8 cellular contexts compared by ENCODE assay signal in the genomic region with DNA sequence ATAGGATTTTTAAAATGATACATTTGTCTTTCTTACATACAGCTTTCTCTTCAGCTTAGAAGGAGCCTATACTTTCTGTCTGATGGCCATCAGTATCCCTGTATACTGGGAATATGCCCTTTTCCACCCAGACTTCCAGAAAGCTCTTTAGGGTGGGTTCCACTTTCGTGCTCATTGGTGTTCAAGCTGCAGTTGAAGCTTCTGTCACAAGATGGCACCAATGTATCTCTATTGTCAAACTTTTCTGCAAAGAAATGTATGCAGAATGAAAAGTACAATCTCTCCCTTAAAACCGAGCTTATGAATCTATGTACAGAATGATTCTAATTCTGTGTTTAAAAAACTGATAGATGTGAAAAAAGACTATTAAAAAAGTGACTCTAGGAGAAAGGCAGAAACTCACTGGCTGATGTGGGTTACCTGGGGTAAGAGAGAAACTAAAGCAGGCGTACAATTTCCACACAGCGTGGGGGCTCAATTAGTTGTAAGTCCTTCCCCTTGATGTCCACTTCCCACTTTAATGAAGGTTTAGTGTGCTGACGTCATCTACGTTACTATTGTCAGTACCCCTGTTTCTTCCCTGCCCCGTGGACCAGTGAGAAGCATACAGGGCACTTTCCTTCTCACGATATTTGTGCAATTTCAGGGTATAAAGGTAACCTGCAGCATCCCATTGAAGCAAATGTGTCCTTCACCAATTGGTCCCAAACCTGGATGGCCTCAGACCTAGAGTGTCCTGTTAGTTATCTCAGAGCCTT. TPM values are rescaled to one million over a fixed set of nuclear protein-coding genes. Genes with fewer than 3 reads are reported as not detected.
A peak's percentile ranks its signal among the peaks of the same experiment; 100 is the strongest.
DNase-seq lines count a peak whose midpoint lies in the region; ATAC-seq and TF ChIP-seq lines count a peak whose summit lies in the region.

No MANE protein-coding gene starts in this region.

- no peaks in the 10 kb centered on the region for H3K36me3 ChIP-seq in stomach

- H3K27ac ChIP-seq in stomach, result no peak overlapping the region

- no peaks in the 10 kb centered on the region for H3K4me1 ChIP-seq in stomach

- H3K4me3 ChIP-seq in fibroblast of villous mesenchyme (ENCODE audit: low read depth, low read length) (no peak overlapping the region), stomach (no peak overlapping the region)

- peak; percentile 69 for ATAC-seq in GM19351 (IDR thresholded peaks at IDR 0.05; ENCODE audit: unreplicated experiment)

- no peak for TF ChIP-seq EP300 in stomach (IDR thresholded peaks at IDR 0.05)

- peaks cover 0 to 7% (median 2%) of the 10 kb centered on the region in 4 donors for H3K9me3 ChIP-seq in stomach

- no peak for TF ChIP-seq POLR2A in stomach (IDR thresholded peaks at IDR 0.05)

- DNase-seq in CD1c-positive myeloid dendritic cell (ENCODE audit: extremely low spot score) (peak; percentile 4), SK-N-DZ (ENCODE audit: low spot score) (peak; percentile 2), fibroblast of villous mesenchyme (ENCODE audit: low read depth) (peak; percentile 4), superior temporal gyrus (ENCODE audit: extremely low spot score) (peak; percentile 67), epidermal melanocyte (ENCODE audit: insufficient read length, low spot score) (no peak), stomach (no peak)
- no peak for DNase-seq in effector CD8-positive, alpha-beta T cell (lab: John Stamatoyannopoulos, UW)

- no peaks in the 10 kb centered on the region for H3K27me3 ChIP-seq in stomach

- 42 to 59% (median 46%) methylated on average over 7 to 8 of the region's 8 CpGs for WGBS in stomach, 5 donors

- intact Hi-C loops in stomach (cut with DNase I; ENCODE audit: low total_unique reads), result no loop called here

- TF ChIP-seq CTCF in fibroblast of villous mesenchyme (IDR thresholded peaks at IDR 0.05; ENCODE audit: insufficient read depth, low read depth, low read length) (peak; percentile 42), stomach (IDR thresholded peaks at IDR 0.05) (peak in 3 of 7 experiments; percentile 15 to 37 (median 32))

RNA-seq across cellular contexts. Expression of gene TCEAL2, which starts 57.3 kb away (rescaled TPM):
- 0.38 TPM in 1 of 2 replicates, not detected in the other for polyA plus RNA-seq in SK-N-DZ (2014; cell fraction: cytosol; rRNA removed)
- polyA plus RNA-seq in SK-N-DZ (2014; cell fraction: nucleus; rRNA removed), result 1.1 TPM in 1 of 2 replicates, not detected in the other
- total RNA-seq in fibroblast of villous mesenchyme, result not detected in 2 replicates
- 1 to 10 TPM in 3 of 5 donors, not detected in 2; 1.3 to 7.6 (median 2.6) TPM for total RNA-seq in stomach
- 10 to 100 TPM in 1 of 3 donors, 1 to 10 TPM in 2; 4.7 to 21.0 (median 8.1) TPM for polyA plus RNA-seq in stomach

Comparison
In these comparisons a context has a peak if more than half of its experiments do, and no peak if none do; other contexts are left out.
1. DNase-seq: peak in CD1c-positive myeloid dendritic cell (single experiment), SK-N-DZ (single experiment), fibroblast of villous mesenchyme (single experiment) and superior temporal gyrus (single experiment); none in epidermal melanocyte (single experiment), effector CD8-positive, alpha-beta T cell (single experiment) and stomach (single experiment).